In the genomic region with DNA sequence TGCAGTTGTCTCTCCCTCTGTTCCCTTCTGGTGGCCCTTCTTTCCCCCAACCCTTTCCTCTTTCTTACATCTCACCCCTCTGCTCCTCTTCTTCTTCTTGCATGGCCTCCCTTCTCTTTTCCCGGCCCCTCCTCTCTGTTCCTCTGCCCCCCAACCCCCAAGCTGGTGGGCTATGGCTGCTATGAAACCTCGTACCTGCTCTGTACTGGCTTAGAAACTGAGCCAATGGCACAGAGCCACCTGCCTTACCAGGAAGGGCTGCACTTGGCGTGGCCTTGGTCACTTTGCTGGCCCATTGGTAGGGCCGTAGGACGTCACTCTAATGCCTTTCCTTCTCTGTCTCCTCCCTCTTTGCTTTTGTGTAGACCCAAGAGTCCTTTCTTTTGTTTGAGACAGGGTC, we compare ENCODE assay signal across 13 cellular contexts.
DNase-seq lines count a peak whose midpoint lies in the region; ATAC-seq and TF ChIP-seq lines count a peak whose summit lies in the region.
"Had no signal": no experiment of that assay in that cellular context is flagged by ENCODE, and none has a peak within 500 bp of the region (broad histone marks: within the 10 kb centered on the region; RNA-seq: fewer than 3 reads in every experiment).

No MANE protein-coding gene starts in this region.

- WGBS in psoas muscle, 3 donors = 76 to 90% (median 81%) methylated on average over 5 of the region's 5 CpGs
- 96 to 98% methylated on average over 4 to 5 of the region's 5 CpGs for WGBS in endodermal cell (ENCODE audit: insufficient coverage in 1 of 2, insufficient read length in 1 of 2), 2 experiments

- H4K20me1 ChIP-seq in BLaER1 treated with 17β-estradiol and CSF1 and Interleukin-3, amounts not matched to agents 10 nM and 100 nM = peaks cover 97 to 100% (median 100%) of the 10 kb centered on the region in 11 experiments

- no peak overlapping the region for H3K4me3 ChIP-seq in BLaER1 treated with 17β-estradiol and CSF1 and Interleukin-3, amounts not matched to agents 10 nM and 100 nM
- H3K4me3 ChIP-seq in psoas muscle (no peak overlapping the region), endodermal cell (ENCODE audit: low read length) (no peak overlapping the region)
- H3K4me3 ChIP-seq: lung, ovary had no signal

- H3K9me3 ChIP-seq in BLaER1 treated with 17β-estradiol and CSF1 and Interleukin-3, amounts not matched to agents 10 nM and 100 nM (replicated peaks in 1 of 11) = no peaks in the 10 kb centered on the region; a peak in 1 of 22 replicates
- H3K9me3 ChIP-seq in psoas muscle (no peaks in the 10 kb centered on the region), endodermal cell (ENCODE audit: control insufficient read depth, low read length) (no peaks in the 10 kb centered on the region)
- H3K9me3 ChIP-seq: ovary had no signal

- H3K27ac Mint-ChIP-seq in Calu3 (ENCODE audit: unreplicated experiment) (peak overlapping the region; percentile 45), endodermal cell (no peak overlapping the region)
- H3K27ac Mint-ChIP-seq in dendritic cell treated with granulocyte-macrophage colony-stimulating factor and Interleukin-4, amounts not matched to agents 40 ng/mL and 50 ng/mL, for 4 days = peak overlapping the region; percentile 93
- H3K27ac Mint-ChIP-seq: brain had no signal

- DNase-seq in Calu3 = no peak
- no peak for DNase-seq in psoas muscle
- DNase-seq in EL = no peak
- DNase-seq in endodermal cell = no peak
- DNase-seq: hypothalamus, NCI-H1417 treated with DMSO at 0.1 percent for 48 hours, NCI-H526 treated with DMSO at 0.1 percent for 48 hours had no signal

- peaks cover 62 to 77% (median 74%) of the 10 kb centered on the region in 10 experiments for H3K4me1 ChIP-seq in BLaER1 treated with 17β-estradiol and CSF1 and Interleukin-3, amounts not matched to agents 10 nM and 100 nM
- H3K4me1 ChIP-seq in psoas muscle = peaks cover 81% of the 10 kb centered on the region
- peaks cover 24% of the 10 kb centered on the region for H3K4me1 ChIP-seq in endodermal cell (ENCODE audit: control insufficient read depth, insufficient read depth, low read length)

- H3K4me3 Mint-ChIP-seq in Calu3 (ENCODE audit: low read depth, unreplicated experiment) (no peak overlapping the region), endodermal cell (no peak overlapping the region)
- no peak overlapping the region for H3K4me3 Mint-ChIP-seq in dendritic cell treated with granulocyte-macrophage colony-stimulating factor and Interleukin-4, amounts not matched to agents 40 ng/mL and 50 ng/mL, for 4 days
- H3K4me3 Mint-ChIP-seq: brain had no signal

- H3K36me3 Mint-ChIP-seq in Calu3 (ENCODE audit: insufficient read depth, unreplicated experiment) = peaks cover 44% of the 10 kb centered on the region
- H3K36me3 Mint-ChIP-seq in dendritic cell treated with granulocyte-macrophage colony-stimulating factor and Interleukin-4, amounts not matched to agents 40 ng/mL and 50 ng/mL, for 4 days (ENCODE audit: low read depth) = peaks cover 92% of the 10 kb centered on the region
- H3K36me3 Mint-ChIP-seq in endodermal cell (ENCODE audit: low read depth) = peaks cover 26% of the 10 kb centered on the region

- intact Hi-C loops in Calu3 (cut with micrococcal nuclease; ENCODE audit: unreplicated experiment) = no loop called here
- intact Hi-C loops in dendritic cell treated with granulocyte-macrophage colony-stimulating factor and Interleukin-4, amounts not matched to agents 40 ng/mL and 50 ng/mL, for 4 days (cut with micrococcal nuclease) = loop anchor here (2.0 to 5.0 kb wide), 2 partner anchors 13 to 34 kb away; no protein-coding TSS in a partner anchor
- intact Hi-C loops in psoas muscle (cut with DNase I) = no loop called here

- H3K27me3 ChIP-seq in BLaER1 treated with 17β-estradiol and CSF1 and Interleukin-3, amounts not matched to agents 10 nM and 100 nM = no peaks in the 10 kb centered on the region
- no peaks in the 10 kb centered on the region for H3K27me3 ChIP-seq in psoas muscle (ENCODE audit: insufficient read depth in 3 of 3, low read length in 2 of 3)
- H3K27me3 ChIP-seq in endodermal cell (ENCODE audit: control insufficient read depth, insufficient read depth, low read length, poor library complexity, severe bottlenecking) = no peaks in the 10 kb centered on the region
- H3K27me3 ChIP-seq: ovary had no signal

- TF ChIP-seq CTCF in Calu3 (IDR thresholded peaks at IDR 0.05; ENCODE audit: unreplicated experiment) (no peak), psoas muscle (IDR thresholded peaks at IDR 0.05) (no peak), endodermal cell (conservative IDR thresholded peaks at IDR 0.05) (no peak)

- no peaks in the 10 kb centered on the region for H3K9me3 Mint-ChIP-seq in Calu3 (ENCODE audit: low read depth, unreplicated experiment)
- no peaks in the 10 kb centered on the region for H3K9me3 Mint-ChIP-seq in dendritic cell treated with granulocyte-macrophage colony-stimulating factor and Interleukin-4, amounts not matched to agents 40 ng/mL and 50 ng/mL, for 4 days
- H3K9me3 Mint-ChIP-seq in endodermal cell = no peaks in the 10 kb centered on the region
- H3K9me3 Mint-ChIP-seq: brain had no signal

- BruUV-seq in Calu3 (replicated peaks; lab: Mats Ljungman, UMichigan) = no TSS peak

- no peak overlapping the region; a peak in 1 of 22 replicates for H3K9ac ChIP-seq in BLaER1 treated with 17β-estradiol and CSF1 and Interleukin-3, amounts not matched to agents 10 nM and 100 nM
- no peak overlapping the region for H3K9ac ChIP-seq in endodermal cell (ENCODE audit: extremely low read depth, low read length, poor library complexity, severe bottlenecking)

- H3K27me3 Mint-ChIP-seq in Calu3 (ENCODE audit: unreplicated experiment) = no peaks in the 10 kb centered on the region
- H3K27me3 Mint-ChIP-seq in dendritic cell treated with granulocyte-macrophage colony-stimulating factor and Interleukin-4, amounts not matched to agents 40 ng/mL and 50 ng/mL, for 4 days = no peaks in the 10 kb centered on the region
- H3K27me3 Mint-ChIP-seq in endodermal cell (ENCODE audit: insufficient read depth) = no peaks in the 10 kb centered on the region
- H3K27me3 Mint-ChIP-seq: brain had no signal

- ATAC-seq in psoas muscle = no peak
- ATAC-seq in GM19395 (IDR thresholded peaks at IDR 0.05; ENCODE audit: unreplicated experiment) = no peak

- H3K4me1 Mint-ChIP-seq in Calu3 (ENCODE audit: low read depth, unreplicated experiment) (peaks cover 60% of the 10 kb centered on the region), endodermal cell (peaks cover 31% of the 10 kb centered on the region)
- H3K4me1 Mint-ChIP-seq in dendritic cell treated with granulocyte-macrophage colony-stimulating factor and Interleukin-4, amounts not matched to agents 40 ng/mL and 50 ng/mL, for 4 days (ENCODE audit: low read depth) = peaks cover 87% of the 10 kb centered on the region

- H3K27ac ChIP-seq in BLaER1 treated with 17β-estradiol and CSF1 and Interleukin-3, amounts not matched to agents 10 nM and 100 nM = peak overlapping the region in 10 of 11 experiments; percentile 11 to 97 (median 89); a peak in 14 of 22 replicates
- H3K27ac ChIP-seq in psoas muscle = peak overlapping the region; percentile 96
- H3K27ac ChIP-seq in endodermal cell (ENCODE audit: low read depth, low read length) = no peak overlapping the region
- H3K27ac ChIP-seq: ovary had no signal

- CTCF ChIA-PET in Calu3 (lab: Charles Lee) = no interaction called here

- H3K36me3 ChIP-seq in BLaER1 treated with 17β-estradiol and CSF1 and Interleukin-3, amounts not matched to agents 10 nM and 100 nM = peaks cover 34 to 72% (median 54%) of the 10 kb centered on the region in 11 experiments
- H3K36me3 ChIP-seq in psoas muscle (ENCODE audit: insufficient read depth in 1 of 2, low read depth in 1 of 2) = peaks cover 0 to 28% of the 10 kb centered on the region in 2 donors
- H3K36me3 ChIP-seq in endodermal cell (ENCODE audit: control insufficient read depth, insufficient read depth, low read length) = peaks cover 48% of the 10 kb centered on the region
- H3K36me3 ChIP-seq: ovary had no signal

- H3K4me2 ChIP-seq in BLaER1 treated with 17β-estradiol and CSF1 and Interleukin-3, amounts not matched to agents 10 nM and 100 nM = peak overlapping the region; percentile 15 to 100 (median 97); a peak in 21 of 22 replicates
